ENCODE assay signal across 12 cellular contexts in the genomic region with DNA sequence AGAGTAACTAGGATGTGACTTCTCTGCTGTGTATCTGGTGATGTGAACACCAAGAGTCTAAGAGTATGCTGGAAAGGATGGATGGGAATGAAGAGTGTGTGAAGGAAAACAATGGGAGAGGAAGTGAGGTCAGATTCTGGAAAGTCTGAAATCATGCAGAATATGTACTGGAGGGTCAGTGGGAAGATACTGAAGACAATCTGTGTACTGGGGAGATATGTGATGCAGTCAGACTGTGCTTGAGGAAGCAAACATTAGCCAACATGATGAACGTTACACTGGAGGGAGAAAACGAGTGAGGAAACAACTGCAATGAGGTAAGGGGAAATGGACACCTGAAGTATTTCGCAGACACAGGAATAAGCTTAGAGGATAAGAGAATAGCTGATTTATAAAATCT.
"Had no signal": no experiment of that assay in that cellular context is flagged by ENCODE, and none has a peak within 500 bp of the region (broad histone marks: within the 10 kb centered on the region; RNA-seq: fewer than 3 reads in every experiment).

No MANE protein-coding gene starts in this region.

- H3K4me3 Mint-ChIP-seq: activated B cell treated with CpG ODN at 0.5 μM for 24 hours; T-helper 1 cell treated with Interleukin-12 subunit alpha and Interleukin-12 subunit beta and Interleukin-4 antibody, amounts not matched to agents 30 μg/mL and 1 μg/mL, for 36 hours had no signal

- H3K79me2 ChIP-seq: parathyroid adenoma had no signal

- FAIRE-seq: endometrium, TTC549 had no signal

- H3K4me1 ChIP-seq: parathyroid adenoma had no signal

- ATAC-seq: stimulated activated naive CD8-positive, alpha-beta T cell treated with anti-CD3 and anti-CD28 coated beads, Interleukin-15, Interleukin-2, amounts not matched to agents 100 U/mL and 50 U/mL, for 24 hours had no signal

- H3K4me3 ChIP-seq: dorsolateral prefrontal cortex, upper lobe of left lung had no signal

- H3K27me3 Mint-ChIP-seq: activated B cell treated with CpG ODN at 0.5 μM for 24 hours had no signal

- H3K27me3 ChIP-seq: dorsolateral prefrontal cortex, upper lobe of left lung had no signal

- H2AFZ ChIP-seq: parathyroid adenoma had no signal

- H3K9me3 Mint-ChIP-seq: activated B cell treated with CpG ODN at 0.5 μM for 24 hours; T-helper 1 cell treated with Interleukin-12 subunit alpha and Interleukin-12 subunit beta and Interleukin-4 antibody, amounts not matched to agents 30 μg/mL and 1 μg/mL, for 36 hours had no signal

- H3K9me3 ChIP-seq: upper lobe of left lung had no signal

- H3K27ac Mint-ChIP-seq: activated B cell treated with CpG ODN at 0.5 μM for 24 hours; T-helper 1 cell treated with Interleukin-12 subunit alpha and Interleukin-12 subunit beta and Interleukin-4 antibody, amounts not matched to agents 30 μg/mL and 1 μg/mL, for 36 hours had no signal

- H3K9ac ChIP-seq: parathyroid adenoma had no signal

- H3K27ac ChIP-seq: parathyroid adenoma, upper lobe of left lung had no signal

- DNase-seq: activated B cell treated with CpG ODN at 0.5 μM for 24 hours; activated CD4-positive, alpha-beta T cell treated with anti-CD3 and anti-CD28 coated beads, Interleukin-2, amount 50 U/mL, for 4 hours; activated naive CD4-positive, alpha-beta T cell; dorsolateral prefrontal cortex; stimulated activated CD4-positive, alpha-beta T cell treated with anti-CD3 and anti-CD28 coated beads, Interleukin-4, amount 100 ng/mL, for 1 hour; stimulated activated CD8-positive, alpha-beta memory T cell treated with anti-CD3 and anti-CD28 coated beads, Interleukin-4, amount 100 ng/mL, for 48 hours; stimulated activated naive CD8-positive, alpha-beta T cell treated with anti-CD3 and anti-CD28 coated beads, Interleukin-15, Interleukin-2, amounts not matched to agents 100 U/mL and 50 U/mL, for 24 hours; upper lobe of left lung had no signal
